29 cellular contexts compared by ENCODE assay signal in genomic region chr11:68361702-68362101, GRCh38.
"Had no signal": no experiment of that assay in that cellular context is flagged by ENCODE, and none has a peak within 500 bp of the region (broad histone marks: within the 10 kb centered on the region; RNA-seq: fewer than 3 reads in every experiment).

No MANE protein-coding gene starts in this region.

- H3K36me3 Mint-ChIP-seq: naive B cell; natural killer cell treated with Interleukin-12 subunit alpha and Interleukin-12 subunit beta and Interleukin-15 and Interleukin-18, amount 100 ng/mL, for 72 hours had no signal

- H3K27ac Mint-ChIP-seq: natural killer cell treated with Interleukin-12 subunit alpha and Interleukin-12 subunit beta and Interleukin-15 and Interleukin-18, amount 100 ng/mL, for 72 hours; stimulated activated memory B cell treated with anti-CD40 and anti-IgM and Interleukin-4, amounts not matched to agents 10 μg/mL and 1 μg/mL and 100 μg/mL, for 72 hours; stimulated activated naive CD8-positive, alpha-beta T cell treated with anti-CD3 and anti-CD28 coated beads, Interleukin-15, amount 100 ng/mL, for 72 hours; type B pancreatic cell had no signal

- DNase-seq: naive B cell; naive thymus-derived CD8-positive, alpha-beta T cell; nucleus accumbens; pancreas; psoas muscle; right cardiac atrium; right lobe of liver; spleen; stimulated activated CD4-positive, alpha-beta T cell treated with anti-CD3 and anti-CD28 coated beads, Interleukin-12 subunit alpha, Interleukin-12 subunit beta, amount 100 ng/mL, for 4 hours; stimulated activated CD4-positive, alpha-beta T cell treated with anti-CD3 and anti-CD28 coated beads, Interleukin-1b, Interleukin-23, amount 100 ng/mL, for 48 hours; stimulated activated CD4-positive, alpha-beta T cell treated with anti-CD3 and anti-CD28 coated beads, Interleukin-4, amount 100 ng/mL, for 1 hour; stimulated activated CD4-positive, alpha-beta T cell treated with anti-CD3 and anti-CD28 coated beads, Interleukin-4, amount 100 ng/mL, for 4 hours; stimulated activated CD8-positive, alpha-beta memory T cell treated with anti-CD3 and anti-CD28 coated beads, Interleukin-4, amount 100 ng/mL, for 48 hours; stimulated activated naive CD4-positive, alpha-beta T cell; stimulated activated naive CD8-positive, alpha-beta T cell treated with anti-CD3 and anti-CD28 coated beads, Interleukin-15, amount 100 ng/mL, for 72 hours; stimulated activated naive CD8-positive, alpha-beta T cell treated with anti-CD3 and anti-CD28 coated beads, Interleukin-15, Interleukin-2, amounts not matched to agents 100 U/mL and 50 U/mL, for 24 hours; substantia nigra; testis; tibial artery; transverse colon; upper lobe of right lung; uterus had no signal

- H3K36me3 ChIP-seq: neutrophil, uterus had no signal

- H3K4me1 ChIP-seq: pancreas, psoas muscle, spleen, suprapubic skin, testis, upper lobe of right lung, uterus had no signal

- H3K27me3 Mint-ChIP-seq: naive thymus-derived CD8-positive, alpha-beta T cell; natural killer cell treated with Interleukin-12 subunit alpha and Interleukin-12 subunit beta and Interleukin-15 and Interleukin-18, amount 100 ng/mL, for 72 hours; stimulated activated memory B cell treated with anti-CD40 and anti-IgM and Interleukin-4, amounts not matched to agents 10 μg/mL and 1 μg/mL and 100 μg/mL, for 72 hours; stimulated activated naive CD8-positive, alpha-beta T cell treated with anti-CD3 and anti-CD28 coated beads, Interleukin-15, amount 100 ng/mL, for 72 hours; type B pancreatic cell had no signal

- ATAC-seq: naive thymus-derived CD8-positive, alpha-beta T cell; natural killer cell treated with Interleukin-12 subunit alpha and Interleukin-12 subunit beta and Interleukin-15 and Interleukin-18, amount 100 ng/mL, for 72 hours; pancreas; psoas muscle; right cardiac atrium; right lobe of liver; stimulated activated memory B cell treated with anti-CD40 and anti-IgM and Interleukin-4, amounts not matched to agents 10 μg/mL and 1 μg/mL and 100 μg/mL, for 72 hours; stimulated activated naive CD8-positive, alpha-beta T cell treated with anti-CD3 and anti-CD28 coated beads, Interleukin-15, amount 100 ng/mL, for 72 hours; stimulated activated naive CD8-positive, alpha-beta T cell treated with anti-CD3 and anti-CD28 coated beads, Interleukin-15, Interleukin-2, amounts not matched to agents 100 U/mL and 50 U/mL, for 24 hours; upper lobe of right lung had no signal

- H3K4me2 ChIP-seq: smooth muscle cell had no signal

- H3K4me3 ChIP-seq: pancreas, psoas muscle, right lobe of liver, skin epidermis, smooth muscle cell, spleen, suprapubic skin, testis, tibial artery, transverse colon, upper lobe of right lung, uterus had no signal

- H3K9me3 ChIP-seq: neutrophil, pancreas, psoas muscle, right lobe of liver, suprapubic skin, testis, tibial artery, transverse colon, upper lobe of right lung, uterus had no signal

- H3K27ac ChIP-seq: neutrophil, pancreas, psoas muscle, right lobe of liver, spleen, suprapubic skin, testis, tibial artery, upper lobe of right lung, uterus had no signal

- H3K9me3 Mint-ChIP-seq: naive thymus-derived CD8-positive, alpha-beta T cell; natural killer cell treated with Interleukin-12 subunit alpha and Interleukin-12 subunit beta and Interleukin-15 and Interleukin-18, amount 100 ng/mL, for 72 hours; stimulated activated memory B cell treated with anti-CD40 and anti-IgM and Interleukin-4, amounts not matched to agents 10 μg/mL and 1 μg/mL and 100 μg/mL, for 72 hours; stimulated activated naive CD8-positive, alpha-beta T cell treated with anti-CD3 and anti-CD28 coated beads, Interleukin-15, amount 100 ng/mL, for 72 hours; type B pancreatic cell had no signal

- H3K4me3 Mint-ChIP-seq: naive B cell; naive thymus-derived CD8-positive, alpha-beta T cell; natural killer cell treated with Interleukin-12 subunit alpha and Interleukin-12 subunit beta and Interleukin-15 and Interleukin-18, amount 100 ng/mL, for 72 hours; stimulated activated memory B cell treated with anti-CD40 and anti-IgM and Interleukin-4, amounts not matched to agents 10 μg/mL and 1 μg/mL and 100 μg/mL, for 72 hours; stimulated activated naive CD8-positive, alpha-beta T cell treated with anti-CD3 and anti-CD28 coated beads, Interleukin-15, amount 100 ng/mL, for 72 hours; type B pancreatic cell had no signal

- H3K27me3 ChIP-seq: neutrophil, pancreas, right lobe of liver, spleen, suprapubic skin, testis, tibial artery, transverse colon, upper lobe of right lung, uterus had no signal
